Comparison of ENCODE assay signal across 2 cellular contexts in the genomic region with DNA sequence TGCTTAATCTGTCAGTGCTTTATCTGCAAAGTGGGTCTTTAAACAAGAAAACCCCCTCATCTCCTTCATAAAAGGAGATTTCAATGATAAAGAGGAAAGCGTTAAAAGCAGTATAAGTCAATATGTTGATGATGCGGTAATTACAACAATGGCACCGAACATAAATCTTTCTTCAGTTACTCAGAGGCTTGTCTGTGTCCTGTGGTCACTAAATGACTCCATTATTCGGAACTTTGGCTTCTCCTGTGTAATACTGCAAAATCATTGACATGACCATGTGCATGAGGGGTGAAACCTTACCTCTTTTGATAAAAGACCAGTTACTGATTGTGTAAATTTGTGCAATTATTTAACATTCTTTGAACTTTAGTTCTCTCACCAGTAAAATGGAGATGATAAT.
TF ChIP-seq lines count a peak whose summit lies in the region.

No MANE protein-coding gene starts in this region.

TF ChIP-seq in HEK293, 187 proteins besides CTCF, POLR2A, EP300 and RAD21:
- TF ChIP-seq ZNF274 (IDR thresholded peaks at IDR 0.05; ENCODE audit: low read length) (no peak), ZNF274 (tag by site-specific recombination; IDR thresholded peaks at IDR 0.05; ENCODE audit: borderline replicate concordance) (no peak), OSR2 (tag by site-specific recombination; IDR thresholded peaks at IDR 0.05) (0 out of 2 replicates have a peak, but pooled peaks have one; percentile 25), TCF7L2 (IDR thresholded peaks at IDR 0.05; ENCODE audit: borderline replicate concordance, low read depth, low read length) (peak; percentile 52; the same call in 1 of the 2 replicates)
- TF ChIP-seq, protein P1, sequence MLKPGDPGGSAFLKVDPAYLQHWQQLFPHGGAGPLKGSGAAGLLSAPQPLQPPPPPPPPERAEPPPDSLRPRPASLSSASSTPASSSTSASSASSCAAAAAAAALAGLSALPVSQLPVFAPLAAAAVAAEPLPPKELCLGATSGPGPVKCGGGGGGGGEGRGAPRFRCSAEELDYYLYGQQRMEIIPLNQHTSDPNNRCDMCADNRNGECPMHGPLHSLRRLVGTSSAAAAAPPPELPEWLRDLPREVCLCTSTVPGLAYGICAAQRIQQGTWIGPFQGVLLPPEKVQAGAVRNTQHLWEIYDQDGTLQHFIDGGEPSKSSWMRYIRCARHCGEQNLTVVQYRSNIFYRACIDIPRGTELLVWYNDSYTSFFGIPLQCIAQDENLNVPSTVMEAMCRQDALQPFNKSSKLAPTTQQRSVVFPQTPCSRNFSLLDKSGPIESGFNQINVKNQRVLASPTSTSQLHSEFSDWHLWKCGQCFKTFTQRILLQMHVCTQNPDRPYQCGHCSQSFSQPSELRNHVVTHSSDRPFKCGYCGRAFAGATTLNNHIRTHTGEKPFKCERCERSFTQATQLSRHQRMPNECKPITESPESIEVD (tag by site-specific recombination; IDR thresholded peaks at IDR 0.05): peak; percentile 30; the same call in 1 of the 2 replicates

TF ChIP-seq in K562, 482 proteins besides CTCF, POLR2A, EP300 and RAD21:
- TF ChIP-seq, protein P2, sequence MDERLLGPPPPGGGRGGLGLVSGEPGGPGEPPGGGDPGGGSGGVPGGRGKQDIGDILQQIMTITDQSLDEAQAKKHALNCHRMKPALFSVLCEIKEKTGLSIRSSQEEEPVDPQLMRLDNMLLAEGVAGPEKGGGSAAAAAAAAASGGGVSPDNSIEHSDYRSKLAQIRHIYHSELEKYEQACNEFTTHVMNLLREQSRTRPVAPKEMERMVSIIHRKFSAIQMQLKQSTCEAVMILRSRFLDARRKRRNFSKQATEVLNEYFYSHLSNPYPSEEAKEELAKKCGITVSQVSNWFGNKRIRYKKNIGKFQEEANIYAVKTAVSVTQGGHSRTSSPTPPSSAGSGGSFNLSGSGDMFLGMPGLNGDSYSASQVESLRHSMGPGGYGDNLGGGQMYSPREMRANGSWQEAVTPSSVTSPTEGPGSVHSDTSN (CRISPR knock-in tag; IDR thresholded peaks at IDR 0.05; ENCODE audit: low read depth): no peak
- TF ChIP-seq, protein P2 (tag; conservative IDR thresholded peaks at IDR 0.05; ENCODE audit: low read depth): peak; percentile 29; the same call in 1 of the 2 replicates
- TF ChIP-seq, protein P3, sequence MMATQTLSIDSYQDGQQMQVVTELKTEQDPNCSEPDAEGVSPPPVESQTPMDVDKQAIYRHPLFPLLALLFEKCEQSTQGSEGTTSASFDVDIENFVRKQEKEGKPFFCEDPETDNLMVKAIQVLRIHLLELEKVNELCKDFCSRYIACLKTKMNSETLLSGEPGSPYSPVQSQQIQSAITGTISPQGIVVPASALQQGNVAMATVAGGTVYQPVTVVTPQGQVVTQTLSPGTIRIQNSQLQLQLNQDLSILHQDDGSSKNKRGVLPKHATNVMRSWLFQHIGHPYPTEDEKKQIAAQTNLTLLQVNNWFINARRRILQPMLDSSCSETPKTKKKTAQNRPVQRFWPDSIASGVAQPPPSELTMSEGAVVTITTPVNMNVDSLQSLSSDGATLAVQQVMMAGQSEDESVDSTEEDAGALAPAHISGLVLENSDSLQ (IDR thresholded peaks at IDR 0.05): peak; percentile 20; the same call in 1 of the 2 replicates
- TF ChIP-seq MEIS2 (IDR thresholded peaks at IDR 0.05; ENCODE audit: partially characterized antibody) (peak; percentile 76), LEF1 (IDR thresholded peaks at IDR 0.05) (0 out of 2 replicates have a peak, but pooled peaks have one; percentile 20)
- TF ChIP-seq, protein P4, sequence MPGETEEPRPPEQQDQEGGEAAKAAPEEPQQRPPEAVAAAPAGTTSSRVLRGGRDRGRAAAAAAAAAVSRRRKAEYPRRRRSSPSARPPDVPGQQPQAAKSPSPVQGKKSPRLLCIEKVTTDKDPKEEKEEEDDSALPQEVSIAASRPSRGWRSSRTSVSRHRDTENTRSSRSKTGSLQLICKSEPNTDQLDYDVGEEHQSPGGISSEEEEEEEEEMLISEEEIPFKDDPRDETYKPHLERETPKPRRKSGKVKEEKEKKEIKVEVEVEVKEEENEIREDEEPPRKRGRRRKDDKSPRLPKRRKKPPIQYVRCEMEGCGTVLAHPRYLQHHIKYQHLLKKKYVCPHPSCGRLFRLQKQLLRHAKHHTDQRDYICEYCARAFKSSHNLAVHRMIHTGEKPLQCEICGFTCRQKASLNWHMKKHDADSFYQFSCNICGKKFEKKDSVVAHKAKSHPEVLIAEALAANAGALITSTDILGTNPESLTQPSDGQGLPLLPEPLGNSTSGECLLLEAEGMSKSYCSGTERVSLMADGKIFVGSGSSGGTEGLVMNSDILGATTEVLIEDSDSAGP (CRISPR knock-in tag; IDR thresholded peaks at IDR 0.05): no peak
TF ChIP-seq in K562: peak in this region for 4.
